23 cellular contexts compared by ENCODE assay signal in the genomic region with DNA sequence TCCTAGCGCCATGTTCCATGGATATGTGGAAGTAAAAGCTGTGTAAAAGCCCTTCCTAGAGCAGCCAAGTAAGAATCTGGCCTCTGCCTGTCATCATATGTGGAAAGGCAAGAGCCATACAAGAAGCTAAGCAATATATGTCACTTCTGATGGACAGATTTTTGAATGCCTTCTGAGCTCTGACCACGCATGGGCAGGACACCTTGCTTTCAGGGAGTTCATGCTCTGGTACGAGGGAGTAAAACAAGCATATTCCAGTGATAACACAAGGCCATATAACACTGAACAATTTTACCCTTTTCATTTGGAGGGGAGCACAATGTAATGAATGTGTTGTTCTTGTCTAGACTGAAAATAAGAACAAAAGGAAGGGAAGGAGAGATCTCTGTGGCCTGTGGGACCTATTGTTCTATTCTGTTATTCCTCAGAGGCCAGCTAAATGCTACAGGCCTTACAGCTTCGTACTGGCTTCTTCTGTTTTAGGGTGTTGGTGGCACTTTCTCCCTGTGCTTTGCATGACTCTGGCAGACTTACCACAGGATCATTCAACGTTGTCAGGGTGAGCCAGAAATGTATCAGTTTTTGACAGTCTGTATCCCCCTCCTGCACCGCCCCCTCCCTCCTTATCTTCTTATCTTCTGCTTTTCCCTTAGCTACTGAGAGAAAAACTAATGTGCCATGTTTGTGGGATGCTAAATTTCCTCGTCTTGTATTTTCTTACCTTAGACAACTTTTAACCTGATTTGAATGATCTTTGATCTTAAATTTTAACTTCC.
DNase-seq lines count a peak whose midpoint lies in the region; ATAC-seq, FAIRE-seq and TF ChIP-seq lines count a peak whose summit lies in the region.
"Had no signal": no experiment of that assay in that cellular context is flagged by ENCODE, and none has a peak within 500 bp of the region (broad histone marks: within the 10 kb centered on the region; RNA-seq: fewer than 3 reads in every experiment).

No MANE protein-coding gene starts in this region.

- WGBS in heart left ventricle, 4 donors = 70 to 75% (median 73%) methylated on average over 7 of the region's 7 CpGs
- WGBS in K562 (ENCODE audit: insufficient coverage, low coverage, missing lambda C conversion rate) = 28% methylated on average over 7 of the region's 7 CpGs

- H3K27ac Mint-ChIP-seq in naive B cell = peak overlapping the region; percentile 9 to 89 (median 60)
- H3K27ac Mint-ChIP-seq: dendritic cell treated with granulocyte-macrophage colony-stimulating factor and Interleukin-4, amounts not matched to agents 40 ng/mL and 50 ng/mL, for 4 days; type B pancreatic cell had no signal

- ATAC-seq in heart left ventricle (no peak), K562 (peak; percentile 74), naive B cell (ENCODE audit: low read depth in 2 of 2) (peak; percentile 66 to 67)

- BruUV-seq in K562 (replicated peaks; lab: Mats Ljungman, UMichigan) = no TSS peak

- no peak overlapping the region for H3K9ac ChIP-seq in K562 (ENCODE audit: insufficient read depth in 1 of 2, low read depth in 2 of 2, low read length in 2 of 2)

- peak; percentile 6 for FAIRE-seq in K562 (lab: Jason Lieb, UNC)
- FAIRE-seq: GM12891, small intestine had no signal

- no peak for TF ChIP-seq EP300 in K562 (IDR thresholded peaks at IDR 0.05; ENCODE audit: low read length)

- H4K20me1 ChIP-seq in K562 (replicated peaks; ENCODE audit: control insufficient read depth, insufficient read depth, low read length) = peaks cover 14% of the 10 kb centered on the region; the same call in 1 of the 2 replicates

- H3K79me2 ChIP-seq in K562 (ENCODE audit: control insufficient read depth, insufficient read depth, low read length) = peaks cover 26% of the 10 kb centered on the region; the same call in 2 of the 3 replicates

- H3K27ac ChIP-seq in cardiac muscle cell (peak overlapping the region; percentile 32), heart left ventricle (peak overlapping the region in 1 of 12 donors; percentile 5), K562 (ENCODE audit: extremely low read depth, low read depth, low read length) (no peak overlapping the region), breast epithelium (no peak overlapping the region)
- H3K27ac ChIP-seq: esophagus muscularis mucosa, prostate gland had no signal

- H3K4me3 ChIP-seq in cardiac muscle cell (no peak overlapping the region), heart left ventricle (no peak overlapping the region), K562 (no peak overlapping the region), breast epithelium (no peak overlapping the region)
- H3K4me3 ChIP-seq: esophagus muscularis mucosa, prostate gland had no signal

- H3K27me3 Mint-ChIP-seq in naive B cell = no peaks in the 10 kb centered on the region
- H3K27me3 Mint-ChIP-seq: dendritic cell treated with granulocyte-macrophage colony-stimulating factor and Interleukin-4, amounts not matched to agents 40 ng/mL and 50 ng/mL, for 4 days; IgD-negative memory B cell; type B pancreatic cell had no signal

- no peak for TF ChIP-seq RAD21 in K562 (CRISPR knock-in tag; conservative IDR thresholded peaks at IDR 0.05 in 1 of 2, IDR thresholded peaks at IDR 0.05 in 1 of 2)

- H3K4me2 ChIP-seq in K562 (ENCODE audit: insufficient read depth, low read length) = peak overlapping the region; percentile 4; the same call in 1 of the 2 replicates

- H3K27me3 ChIP-seq in cardiac muscle cell (no peaks in the 10 kb centered on the region), heart left ventricle (no peaks in the 10 kb centered on the region), K562 (ENCODE audit: control insufficient read depth in 2 of 2, insufficient read depth in 2 of 2, low read length in 2 of 2) (no peaks in the 10 kb centered on the region), breast epithelium (no peaks in the 10 kb centered on the region)
- H3K27me3 ChIP-seq: esophagus muscularis mucosa had no signal

- no peak for TF ChIP-seq CTCF in cardiac muscle cell (IDR thresholded peaks at IDR 0.05; ENCODE audit: low read depth, low read length)
- TF ChIP-seq CTCF in heart left ventricle (IDR thresholded peaks at IDR 0.05) = no peak
- TF ChIP-seq CTCF in K562 (IDR thresholded peaks at IDR 0.05 in 2 of 3, conservative IDR thresholded peaks at IDR 0.05 in 1 of 3; ENCODE audit: insufficient read depth in 2 of 3, low read depth in 1 of 3, low read length in 3 of 3) = no peak
- no peak for TF ChIP-seq CTCF in breast epithelium (IDR thresholded peaks at IDR 0.05)

- no peak for TF ChIP-seq POLR2A in heart left ventricle (IDR thresholded peaks at IDR 0.05)
- TF ChIP-seq POLR2A in K562 (conservative IDR thresholded peaks at IDR 0.05) = no peak
- TF ChIP-seq POLR2A in breast epithelium (IDR thresholded peaks at IDR 0.05) = no peak

- H3K4me3 Mint-ChIP-seq in naive B cell = peak overlapping the region in 2 of 8 donors; percentile 5 to 6
- H3K4me3 Mint-ChIP-seq: dendritic cell treated with granulocyte-macrophage colony-stimulating factor and Interleukin-4, amounts not matched to agents 40 ng/mL and 50 ng/mL, for 4 days; type B pancreatic cell had no signal

- H3K9me1 ChIP-seq in K562 (ENCODE audit: control insufficient read depth, insufficient read depth, low read length) = no peaks in the 10 kb centered on the region

- no peaks in the 10 kb centered on the region for H3K36me3 ChIP-seq in cardiac muscle cell
- H3K36me3 ChIP-seq in heart left ventricle = no peaks in the 10 kb centered on the region
- peaks cover 7% of the 10 kb centered on the region; the same call in 2 of the 3 replicates for H3K36me3 ChIP-seq in K562 (ENCODE audit: control insufficient read depth, insufficient read depth, low read length)
- no peaks in the 10 kb centered on the region for H3K36me3 ChIP-seq in breast epithelium
- H3K36me3 ChIP-seq: esophagus muscularis mucosa, prostate gland had no signal

- no peak overlapping the region for H2AFZ ChIP-seq in K562 (ENCODE audit: low read depth, low read length)

- H3K4me1 ChIP-seq in cardiac muscle cell (ENCODE audit: low read depth) (peaks cover 26% of the 10 kb centered on the region), heart left ventricle (peaks cover 3 to 81% (median 47%) of the 10 kb centered on the region in 12 donors), K562 (replicated peaks in 1 of 2; ENCODE audit: control insufficient read depth in 2 of 2, insufficient read depth in 2 of 2, low read length in 2 of 2) (peaks cover 0 to 7% of the 10 kb centered on the region in 2 experiments; a peak in 2 of 5 replicates), breast epithelium (peaks cover 0 to under 1% of the 10 kb centered on the region in 2 donors)
- H3K4me1 ChIP-seq: prostate gland had no signal

- intact Hi-C loops in heart left ventricle (cut with DNase I) = no loop called here
- intact Hi-C loops in K562 (cut with micrococcal nuclease) = no loop called here
- intact Hi-C loops in breast epithelium (cut with DNase I; ENCODE audit: low total_unique reads) = no loop called here

- CTCF ChIA-PET in K562 (lab: Yijun Ruan, JAX; ENCODE audit: low intra/inter-chr PET ratio) = no interaction called here

- POLR2A ChIA-PET in K562 (lab: Yijun Ruan, JAX) = interaction anchor here (0.6 to 1.4 kb wide), 4 partner anchors 15 to 927 kb away, joined by 3 to 6 read pairs (median 4); no protein-coding TSS in a partner anchor

- H3K36me3 Mint-ChIP-seq in naive B cell = peaks cover 0 to 4% of the 10 kb centered on the region in 2 donors
- H3K36me3 Mint-ChIP-seq: IgD-negative memory B cell, type B pancreatic cell had no signal

- peaks cover 57 to 85% (median 80%) of the 10 kb centered on the region in 3 donors for H3K4me1 Mint-ChIP-seq in naive B cell

- no peak for DNase-seq in cardiac muscle cell (ENCODE audit: low read depth in 1 of 2, low spot score in 1 of 2)
- DNase-seq in heart left ventricle = no peak
- peak in 3 of 4 experiments; percentile 32 to 49 (median 37) for DNase-seq in K562 (ENCODE audit: extremely low read depth in 1 of 4, low spot score in 3 of 4)
- DNase-seq in naive B cell = no peak
- DNase-seq in DMS53 (lab: John Stamatoyannopoulos, UW) = no peak
- no peak for DNase-seq in NCI-H2107 treated with DMSO at 0.1 percent for 48 hours (lab: John Stamatoyannopoulos, UW; ENCODE audit: unreplicated experiment)
- no peak for DNase-seq in breast epithelium (ENCODE audit: low spot score in 2 of 2)
- DNase-seq in stimulated activated CD4-positive, alpha-beta T cell treated with anti-CD3 and anti-CD28 coated beads, Interleukin-4, amount 100 ng/mL, for 1 hour = no peak
- DNase-seq: activated CD4-positive, alpha-beta T cell treated with anti-CD3 and anti-CD28 coated beads for 1 hour; activated CD8-positive, alpha-beta memory T cell treated with anti-CD3 and anti-CD28 coated beads, Interleukin-2, amount 50 U/mL, for 4 hours; activated naive CD4-positive, alpha-beta T cell; Caco-2; NCI-H1930; NCI-H510A treated with DMSO at 0.1 percent for 48 hours; Right ventricle myocardium superior; small intestine; T-helper 2 cell had no signal

- in situ Hi-C loops in K562 (cut with MboI) = no loop called here

- H3K9me3 ChIP-seq in cardiac muscle cell (ENCODE audit: low read depth) = no peaks in the 10 kb centered on the region
- no peaks in the 10 kb centered on the region for H3K9me3 ChIP-seq in heart left ventricle
- no peaks in the 10 kb centered on the region for H3K9me3 ChIP-seq in K562 (replicated peaks; ENCODE audit: control insufficient read depth, insufficient read depth, low read depth, low read length)
- no peaks in the 10 kb centered on the region for H3K9me3 ChIP-seq in breast epithelium
- H3K9me3 ChIP-seq: Caco-2, esophagus muscularis mucosa, prostate gland had no signal

- no peaks in the 10 kb centered on the region for H3K9me3 Mint-ChIP-seq in naive B cell
- H3K9me3 Mint-ChIP-seq: dendritic cell treated with granulocyte-macrophage colony-stimulating factor and Interleukin-4, amounts not matched to agents 40 ng/mL and 50 ng/mL, for 4 days; IgD-negative memory B cell; type B pancreatic cell had no signal

TF ChIP-seq in K562, 482 proteins besides CTCF, POLR2A, EP300 and RAD21 (continues in another document):
- TF ChIP-seq TCFL5 (CRISPR knock-in tag; conservative IDR thresholded peaks at IDR 0.05) = no peak
- TF ChIP-seq BRD9 (IDR thresholded peaks at IDR 0.05; ENCODE audit: low read depth, partially characterized antibody) = no peak
- peak; percentile 51 for TF ChIP-seq CBFA2T3 (IDR thresholded peaks at IDR 0.05)
- TF ChIP-seq GATA2 (CRISPR knock-in tag; IDR thresholded peaks at IDR 0.05) = 0 out of 2 replicates have a peak, but pooled peaks have one; percentile 33

Comparison
In these comparisons a context has a peak if more than half of its experiments do, and no peak if none do; other contexts are left out.
1. DNase-seq: peak in K562 (3 of 4); none in cardiac muscle cell (0 of 2), heart left ventricle (0 of 5), naive B cell (single experiment), DMS53 (single experiment), NCI-H2107 treated with DMSO at 0.1 percent for 48 hours (single experiment), breast epithelium (0 of 2) and stimulated activated CD4-positive, alpha-beta T cell treated with anti-CD3 and anti-CD28 coated beads, Interleukin-4, amount 100 ng/mL, for 1 hour (single experiment).
2. ATAC-seq: peak in K562 (single experiment) and naive B cell (2 of 2); none in heart left ventricle (0 of 4).